Comparison of ENCODE assay signal across 2 cellular contexts in genomic region chr20:53782612-53783246, GRCh38.
TF ChIP-seq lines count a peak whose summit lies in the region.

No MANE protein-coding gene starts in this region.

TF ChIP-seq in HepG2, 621 proteins besides CTCF, POLR2A, EP300 and RAD21 (continued from another document):
- 0 out of 2 replicates have a peak, but pooled peaks have one; percentile 21 for TF ChIP-seq PRDM15 (CRISPR knock-in tag; IDR thresholded peaks at IDR 0.05)
TF ChIP-seq in HepG2: peak in this region for 2.

TF ChIP-seq in K562, 482 proteins besides CTCF, POLR2A, EP300 and RAD21 (continued from another document):
- TF ChIP-seq ZBTB11 (CRISPR knock-in tag; IDR thresholded peaks at IDR 0.05) = peak in 1 of 3 experiments; percentile 82; a peak in 2 of 6 replicates
- 0 out of 2 replicates have a peak, but pooled peaks have one; percentile 4 for TF ChIP-seq RFX1 (IDR thresholded peaks at IDR 0.05)
TF ChIP-seq in K562: peak in this region for 2.
